ENCODE assay signal across 16 cellular contexts in the genomic region with DNA sequence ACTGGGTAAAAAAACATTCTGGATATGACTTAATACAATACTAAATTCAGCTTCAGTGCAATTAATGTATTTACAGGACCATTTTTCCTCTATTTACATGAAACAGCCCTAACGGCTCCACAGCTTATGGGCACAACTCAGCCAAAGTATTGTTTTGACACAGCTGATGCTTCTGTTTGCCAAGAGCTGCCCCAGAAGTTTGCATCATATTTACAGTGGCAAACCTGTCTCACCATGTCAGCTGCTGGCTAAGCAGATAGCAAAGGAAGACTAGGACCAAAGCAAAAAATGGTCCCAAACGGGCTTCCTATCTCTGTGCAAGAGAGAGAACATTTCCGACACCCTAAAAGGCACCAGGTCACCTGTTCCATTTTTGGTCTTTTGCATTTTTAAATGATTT.
"Had no signal": no experiment of that assay in that cellular context is flagged by ENCODE, and none has a peak within 500 bp of the region (broad histone marks: within the 10 kb centered on the region; RNA-seq: fewer than 3 reads in every experiment).

No MANE protein-coding gene starts in this region.

- H3K4me1 Mint-ChIP-seq: naive thymus-derived CD4-positive, alpha-beta T cell had no signal

- H3K4me3 Mint-ChIP-seq: endodermal cell; naive thymus-derived CD4-positive, alpha-beta T cell had no signal

- H3K9me3 ChIP-seq: gastroesophageal sphincter, neutrophil, stomach, thoracic aorta had no signal

- ATAC-seq: esophagus mucosa; gastroesophageal sphincter; left lobe of liver; naive thymus-derived CD4-positive, alpha-beta T cell had no signal

- H3K27ac ChIP-seq: neutrophil, skin epidermis, stomach, thoracic aorta had no signal

- H3K27me3 ChIP-seq: gastroesophageal sphincter, neutrophil, stomach had no signal

- H3K36me3 ChIP-seq: neutrophil, thoracic aorta had no signal

- H3K27ac Mint-ChIP-seq: endodermal cell; naive thymus-derived CD4-positive, alpha-beta T cell had no signal

- H3K27me3 Mint-ChIP-seq: naive thymus-derived CD4-positive, alpha-beta T cell had no signal

- DNase-seq: effector CD4-positive, alpha-beta T cell; endodermal cell; glutamatergic neuron; islet precursor cell; mammary epithelial cell; naive thymus-derived CD4-positive, alpha-beta T cell; stimulated activated naive CD4-positive, alpha-beta T cell; stomach; substantia nigra; trophoblast cell had no signal

- H3K4me3 ChIP-seq: gastroesophageal sphincter, skin epidermis, stomach, thoracic aorta had no signal

- H3K36me3 Mint-ChIP-seq: naive thymus-derived CD4-positive, alpha-beta T cell had no signal

- H3K9me3 Mint-ChIP-seq: endodermal cell had no signal
